In genomic region chr1:112309499-112309898, GRCh38 we compare ENCODE assay signal across 15 cellular contexts.
A peak's percentile ranks its signal among the peaks of the same experiment; 100 is the strongest.
DNase-seq lines count a peak whose midpoint lies in the region; ATAC-seq and TF ChIP-seq lines count a peak whose summit lies in the region.
"Had no signal": no experiment of that assay in that cellular context is flagged by ENCODE, and none has a peak within 500 bp of the region (broad histone marks: within the 10 kb centered on the region; RNA-seq: fewer than 3 reads in every experiment).

No MANE protein-coding gene starts in this region.

- no peaks in the 10 kb centered on the region for H3K36me3 ChIP-seq in SJCRH30
- no peaks in the 10 kb centered on the region for H3K36me3 ChIP-seq in left lung
- no peaks in the 10 kb centered on the region for H3K36me3 ChIP-seq in upper lobe of right lung

- ATAC-seq in left lung, result peak; percentile 82
- ATAC-seq in upper lobe of right lung, result peak; percentile 76
- ATAC-seq: GM12878 had no signal

- H3K27me3 ChIP-seq in SJCRH30 (no peaks in the 10 kb centered on the region), left lung (peaks cover 0 to 13% of the 10 kb centered on the region in 2 donors), upper lobe of right lung (no peaks in the 10 kb centered on the region)

- H3K27ac ChIP-seq in SJCRH30, result peak overlapping the region; percentile 49; the same call in 1 of the 2 replicates
- no peak overlapping the region for H3K27ac ChIP-seq in left lung
- no peak overlapping the region for H3K27ac ChIP-seq in upper lobe of right lung
- H3K27ac ChIP-seq in substantia nigra (ENCODE audit: low read depth, low read length, poor library complexity, severe bottlenecking), result no peak overlapping the region
- H3K27ac ChIP-seq: C4-2B had no signal

- intact Hi-C loops in left lung (cut with DNase I), result no loop called here
- intact Hi-C loops in upper lobe of right lung (cut with DNase I), result no loop called here

- DNase-seq in LNCaP clone FGC (ENCODE audit: low read depth), result peak; percentile 62
- DNase-seq in SJCRH30, result no peak
- DNase-seq in left lung, result peak in 1 of 2 donors; percentile 44
- peak; percentile 73 for DNase-seq in upper lobe of right lung
- DNase-seq in substantia nigra (lab: John Stamatoyannopoulos, UW), result no peak
- DNase-seq in NCI-H1092 (lab: John Stamatoyannopoulos, UW), result no peak
- DNase-seq: AML-193; CD4-positive, alpha-beta T cell; DMS153; DND-41; EL; GOT3; H9 had no signal

- H3K9me3 ChIP-seq in SJCRH30 (replicated peaks) (no peaks in the 10 kb centered on the region), left lung (no peaks in the 10 kb centered on the region), upper lobe of right lung (no peaks in the 10 kb centered on the region)

- H3K4me3 ChIP-seq in LNCaP clone FGC (ENCODE audit: low read depth, low read length) (no peak overlapping the region), SJCRH30 (no peak overlapping the region), left lung (no peak overlapping the region), upper lobe of right lung (no peak overlapping the region)
- H3K4me3 ChIP-seq: GM12878 had no signal

- no peak for TF ChIP-seq CTCF in LNCaP clone FGC (IDR thresholded peaks at IDR 0.05; ENCODE audit: control insufficient read depth, extremely low read depth, insufficient read depth)
- no peak for TF ChIP-seq CTCF in left lung (IDR thresholded peaks at IDR 0.05)
- no peak for TF ChIP-seq CTCF in upper lobe of right lung (IDR thresholded peaks at IDR 0.05)

- H3K4me1 ChIP-seq in SJCRH30 (peaks cover 46% of the 10 kb centered on the region), left lung (no peaks in the 10 kb centered on the region), upper lobe of right lung (no peaks in the 10 kb centered on the region)

Comparison
In these comparisons a context has a peak if more than half of its experiments do, and no peak if none do; other contexts are left out.
1. DNase-seq: peak in LNCaP clone FGC (single experiment) and upper lobe of right lung (single experiment); none in SJCRH30 (0 of 2), substantia nigra (0 of 49) and NCI-H1092 (single experiment).